23 cellular contexts compared by ENCODE assay signal in genomic region chr5:15385553-15385952, GRCh38.
"Had no signal": no experiment of that assay in that cellular context is flagged by ENCODE, and none has a peak within 500 bp of the region (broad histone marks: within the 10 kb centered on the region; RNA-seq: fewer than 3 reads in every experiment).

No MANE protein-coding gene starts in this region.

- H3K4me3 Mint-ChIP-seq: dendritic cell treated with granulocyte-macrophage colony-stimulating factor and Interleukin-4, amounts not matched to agents 40 ng/mL and 50 ng/mL, for 4 days; effector memory CD8-positive, alpha-beta T cell; endodermal cell; mesothelial cell of epicardium had no signal

- H3K27me3 ChIP-seq: colonic mucosa, esophagus squamous epithelium, gastrocnemius medialis, heart right ventricle, left lung had no signal

- H3K9me3 Mint-ChIP-seq: endodermal cell had no signal

- H3K9me3 ChIP-seq: colonic mucosa, esophagus squamous epithelium, gastrocnemius medialis, heart right ventricle, lower lobe of right lung, mucosa of descending colon had no signal

- H3K27ac ChIP-seq: colonic mucosa, epithelial cell of prostate, esophagus squamous epithelium, gastrocnemius medialis, heart right ventricle, left lung, lower lobe of right lung had no signal

- H3K27ac Mint-ChIP-seq: dendritic cell treated with granulocyte-macrophage colony-stimulating factor and Interleukin-4, amounts not matched to agents 40 ng/mL and 50 ng/mL, for 4 days; effector memory CD8-positive, alpha-beta T cell; endodermal cell; mesothelial cell of epicardium had no signal

- H3K4me3 ChIP-seq: colonic mucosa, esophagus squamous epithelium, gastrocnemius medialis, heart right ventricle, left lung, lower lobe of right lung, mucosa of descending colon had no signal

- DNase-seq: colonic mucosa; cortex of kidney; effector CD8-positive, alpha-beta T cell; effector memory CD8-positive, alpha-beta T cell; endodermal cell; erythroblast; esophagus squamous epithelium; foreskin fibroblast; foreskin melanocyte; gastrocnemius medialis; glutamatergic neuron; head of caudate nucleus; heart right ventricle; hippocampal formation; left cardiac atrium; left ventricle myocardium superior; lower lobe of right lung; mesenchymal stem cell; mucosa of descending colon had no signal

- H3K27me3 Mint-ChIP-seq: dendritic cell treated with granulocyte-macrophage colony-stimulating factor and Interleukin-4, amounts not matched to agents 40 ng/mL and 50 ng/mL, for 4 days; effector memory CD8-positive, alpha-beta T cell had no signal

- ATAC-seq: effector memory CD8-positive, alpha-beta T cell; gastrocnemius medialis; left cardiac atrium; left lung; left ventricle myocardium superior; mucosa of descending colon had no signal

- H3K4me1 ChIP-seq: colonic mucosa, esophagus squamous epithelium, gastrocnemius medialis, heart right ventricle, left lung, lower lobe of right lung had no signal

- H3K4me1 Mint-ChIP-seq: endodermal cell had no signal

- H3K36me3 ChIP-seq: colonic mucosa, esophagus squamous epithelium, gastrocnemius medialis, heart right ventricle, left lung, lower lobe of right lung had no signal
